ENCODE assay signal across 18 cellular contexts in genomic region chr17:6061290-6061689, GRCh38. TPM values are rescaled to one million over a fixed set of nuclear protein-coding genes. Genes with fewer than 3 reads are reported as not detected.
DNase-seq lines count a peak whose midpoint lies in the region; ATAC-seq, FAIRE-seq and TF ChIP-seq lines count a peak whose summit lies in the region.
"Had no signal": no experiment of that assay in that cellular context is flagged by ENCODE, and none has a peak within 500 bp of the region (broad histone marks: within the 10 kb centered on the region; RNA-seq: fewer than 3 reads in every experiment).

No MANE protein-coding gene starts in this region.

- no peak for TF ChIP-seq POLR2A in H54 (IDR thresholded peaks at IDR 0.05; ENCODE audit: low read depth, low read length)

- CTCF ChIA-PET in PC-9 (lab: Charles Lee) = no interaction called here

- H3F3A ChIP-seq in smooth muscle cell (ENCODE audit: low read depth) (no peaks in the 10 kb centered on the region), PC-9 (ENCODE audit: insufficient read depth, low read depth) (no peaks in the 10 kb centered on the region)

- FAIRE-seq in H54 (lab: Jason Lieb, UNC) = no peak
- FAIRE-seq: GM12878 had no signal

- H3K9me2 ChIP-seq in PC-9 (ENCODE audit: insufficient read depth) = no peaks in the 10 kb centered on the region

- H2AFZ ChIP-seq in smooth muscle cell (ENCODE audit: low read depth) (no peak overlapping the region), PC-9 (no peak overlapping the region)

- intact Hi-C loops in PC-9 (cut with micrococcal nuclease; ENCODE audit: unreplicated experiment) = no loop called here

- H3K36me3 Mint-ChIP-seq in effector memory CD8-positive, alpha-beta T cell (ENCODE audit: insufficient read depth) = no peaks in the 10 kb centered on the region

- TF ChIP-seq CTCF in fibroblast of mammary gland (conservative IDR thresholded peaks at IDR 0.05; ENCODE audit: control insufficient read depth, insufficient read depth, low read depth, low read length) (no peak), retinal pigment epithelial cell (conservative IDR thresholded peaks at IDR 0.05; ENCODE audit: low read depth, low read length) (no peak), smooth muscle cell (IDR thresholded peaks at IDR 0.05; ENCODE audit: borderline replicate concordance, insufficient read depth, poor library complexity, severe bottlenecking) (no peak), PC-9 (conservative IDR thresholded peaks at IDR 0.05) (no peak)

- no peak overlapping the region for H3K27ac Mint-ChIP-seq in effector memory CD8-positive, alpha-beta T cell
- H3K27ac Mint-ChIP-seq: nephron had no signal

- no peaks in the 10 kb centered on the region for H3K79me2 ChIP-seq in smooth muscle cell (ENCODE audit: low read depth)
- H3K79me2 ChIP-seq in PC-9 (ENCODE audit: low read depth) = no peaks in the 10 kb centered on the region

- DNase-seq in H54 (ENCODE audit: insufficient read length, low spot score) = peak; percentile 63
- peak; percentile 23 for DNase-seq in SW480 (ENCODE audit: low spot score)
- DNase-seq in fibroblast of mammary gland (ENCODE audit: low read depth) = peak; percentile 54
- peak; percentile 71 for DNase-seq in retinal pigment epithelial cell (ENCODE audit: low read depth)
- no peak for DNase-seq in smooth muscle cell (lab: John Stamatoyannopoulos, UW; ENCODE audit: unreplicated experiment)
- DNase-seq in PC-9 = no peak
- DNase-seq in effector memory CD8-positive, alpha-beta T cell = no peak
- DNase-seq: activated CD4-positive, alpha-beta T cell treated with anti-CD3 and anti-CD28 coated beads, Interleukin-2, amount 50 U/mL, for 1 hour; glutamatergic neuron; NCI-H2081; NK-92 treated with Interleukin-12 subunit alpha and Interleukin-12 subunit beta, amount 100 ng/mL, for 24 hours; T-helper 1 cell; thyroid gland had no signal

- H3K4me3 Mint-ChIP-seq in effector memory CD8-positive, alpha-beta T cell = no peak overlapping the region
- H3K4me3 Mint-ChIP-seq: nephron had no signal

- no peak overlapping the region for H3K4me2 ChIP-seq in smooth muscle cell
- H3K4me2 ChIP-seq in PC-9 = no peak overlapping the region
- H3K4me2 ChIP-seq: KMS-11 had no signal

- peaks cover 49 to 96% of the 10 kb centered on the region in 2 donors for H3K27me3 Mint-ChIP-seq in effector memory CD8-positive, alpha-beta T cell

- no peaks in the 10 kb centered on the region for H3K36me3 ChIP-seq in smooth muscle cell (ENCODE audit: low read depth)
- no peaks in the 10 kb centered on the region for H3K36me3 ChIP-seq in PC-9 (ENCODE audit: low read depth)
- H3K36me3 ChIP-seq: thyroid gland had no signal

- H3K4me1 Mint-ChIP-seq in effector memory CD8-positive, alpha-beta T cell (ENCODE audit: low read depth in 2 of 2) = no peaks in the 10 kb centered on the region

- H3K27me3 ChIP-seq in smooth muscle cell (ENCODE audit: low read depth) = peaks cover 28% of the 10 kb centered on the region
- H3K27me3 ChIP-seq in PC-9 (ENCODE audit: insufficient read depth, low read depth) = peaks cover 96% of the 10 kb centered on the region
- H3K27me3 ChIP-seq: thyroid gland had no signal

- H3K9me3 Mint-ChIP-seq in effector memory CD8-positive, alpha-beta T cell = no peaks in the 10 kb centered on the region
- H3K9me3 Mint-ChIP-seq: nephron had no signal

- no peak for ATAC-seq in HG02610 (IDR thresholded peaks at IDR 0.05; ENCODE audit: unreplicated experiment)
- no peak for ATAC-seq in effector memory CD8-positive, alpha-beta T cell (replicated peaks)
- ATAC-seq: GM12878, left lobe of liver had no signal

- 31% methylated on average over 5 of the region's 5 CpGs for WGBS in smooth muscle cell (ENCODE audit: low lambda C conversion rate)

- H3K9me3 ChIP-seq in smooth muscle cell (replicated peaks; ENCODE audit: low read depth) (no peaks in the 10 kb centered on the region), PC-9 (ENCODE audit: insufficient read depth, low read depth) (no peaks in the 10 kb centered on the region)
- H3K9me3 ChIP-seq: thyroid gland had no signal

- BruUV-seq in PC-9 (replicated peaks; lab: Mats Ljungman, UMichigan) = no TSS peak

- POLR2A ChIA-PET in PC-9 (lab: Charles Lee; ENCODE audit: unreplicated experiment) = no interaction called here

- H3K27ac ChIP-seq in smooth muscle cell (ENCODE audit: low read depth) = no peak overlapping the region
- no peak overlapping the region for H3K27ac ChIP-seq in PC-9
- H3K27ac ChIP-seq: KMS-11, thyroid gland had no signal

- H3K4me1 ChIP-seq in smooth muscle cell (ENCODE audit: low read depth) (no peaks in the 10 kb centered on the region), PC-9 (replicated peaks; ENCODE audit: insufficient read depth) (no peaks in the 10 kb centered on the region)
- H3K4me1 ChIP-seq: thyroid gland had no signal

- H3K9ac ChIP-seq in smooth muscle cell (ENCODE audit: low read depth) = no peak overlapping the region
- H3K9ac ChIP-seq: KMS-11 had no signal

- H3K4me3 ChIP-seq in fibroblast of mammary gland (ENCODE audit: control insufficient read depth, low read depth, low read length) (no peak overlapping the region), retinal pigment epithelial cell (ENCODE audit: low read length) (no peak overlapping the region), smooth muscle cell (no peak overlapping the region), PC-9 (no peak overlapping the region)
- H3K4me3 ChIP-seq: GM12878, thyroid gland had no signal

- no peaks in the 10 kb centered on the region for H4K20me1 ChIP-seq in smooth muscle cell (ENCODE audit: low read depth)
- no peaks in the 10 kb centered on the region for H4K20me1 ChIP-seq in PC-9 (ENCODE audit: insufficient read depth)

RNA-seq across cellular contexts. Expression of gene WSCD1, which starts 8.9 kb away (rescaled TPM):
- total RNA-seq in smooth muscle cell = 0.18 TPM in 1 of 2 replicates, not detected in the other
- polyA plus RNA-seq in smooth muscle cell = 0.18 TPM in 1 of 2 replicates, not detected in the other
- total RNA-seq in PC-9 (2021) = not detected in 2 replicates
- total RNA-seq: GM12878 had no signal

Comparison
In these comparisons a context has a peak if more than half of its experiments do, and no peak if none do; other contexts are left out.
1. DNase-seq: peak in H54 (single experiment), SW480 (single experiment), fibroblast of mammary gland (single experiment) and retinal pigment epithelial cell (single experiment); none in smooth muscle cell (single experiment), PC-9 (0 of 2) and effector memory CD8-positive, alpha-beta T cell (0 of 3).